Comparison of ENCODE assay signal across 2 cellular contexts in the genomic region with DNA sequence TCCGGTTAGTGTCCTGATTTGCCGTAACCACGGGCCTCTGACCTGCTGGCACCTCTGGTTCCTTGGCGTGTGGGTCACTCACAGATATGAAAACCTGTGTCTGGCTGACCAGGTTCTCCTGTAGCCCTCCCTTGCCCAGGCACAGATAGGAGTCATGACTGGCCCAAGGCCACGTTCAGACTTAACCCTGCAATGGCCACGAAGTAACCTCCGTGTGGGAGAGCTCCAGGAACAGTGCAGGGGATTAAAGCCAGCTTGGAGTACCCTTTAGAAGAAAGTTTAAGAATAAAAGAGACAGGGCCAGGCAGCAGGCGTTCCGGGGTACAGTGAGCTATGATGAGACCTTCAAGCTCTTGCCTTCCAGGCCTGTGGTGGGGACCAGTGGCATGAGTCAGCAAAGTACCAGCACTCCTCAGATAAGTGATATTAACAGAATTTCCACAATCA.
TF ChIP-seq lines count a peak whose summit lies in the region.

No MANE protein-coding gene starts in this region.

TF ChIP-seq in K562, 482 proteins besides CTCF, POLR2A, EP300 and RAD21 (continues in another document):
- no peak for TF ChIP-seq ZBED1 (IDR thresholded peaks at IDR 0.05)
- TF ChIP-seq, protein P1, sequence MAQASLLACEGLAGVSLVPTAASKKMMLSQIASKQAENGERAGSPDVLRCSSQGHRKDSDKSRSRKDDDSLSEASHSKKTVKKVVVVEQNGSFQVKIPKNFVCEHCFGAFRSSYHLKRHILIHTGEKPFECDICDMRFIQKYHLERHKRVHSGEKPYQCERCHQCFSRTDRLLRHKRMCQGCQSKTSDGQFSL (CRISPR knock-in tag; IDR thresholded peaks at IDR 0.05), result no peak
- TF ChIP-seq, protein P1 (tag; IDR thresholded peaks at IDR 0.05), result 0 out of 4 replicates have a peak, but pooled peaks of 1 of the 2 experiments have one; percentile 1
- TF ChIP-seq CBFB (CRISPR knock-in tag; IDR thresholded peaks at IDR 0.05), result no peak
- TF ChIP-seq LEF1 (IDR thresholded peaks at IDR 0.05), result no peak
- TF ChIP-seq U2AF2 (optimal IDR thresholded peaks at IDR 0.05; ENCODE audit: low read depth, low read length), result no peak
- TF ChIP-seq, protein P2, sequence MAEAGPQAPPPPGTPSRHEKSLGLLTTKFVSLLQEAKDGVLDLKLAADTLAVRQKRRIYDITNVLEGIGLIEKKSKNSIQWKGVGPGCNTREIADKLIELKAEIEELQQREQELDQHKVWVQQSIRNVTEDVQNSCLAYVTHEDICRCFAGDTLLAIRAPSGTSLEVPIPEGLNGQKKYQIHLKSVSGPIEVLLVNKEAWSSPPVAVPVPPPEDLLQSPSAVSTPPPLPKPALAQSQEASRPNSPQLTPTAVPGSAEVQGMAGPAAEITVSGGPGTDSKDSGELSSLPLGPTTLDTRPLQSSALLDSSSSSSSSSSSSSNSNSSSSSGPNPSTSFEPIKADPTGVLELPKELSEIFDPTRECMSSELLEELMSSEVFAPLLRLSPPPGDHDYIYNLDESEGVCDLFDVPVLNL (CRISPR knock-in tag; IDR thresholded peaks at IDR 0.05; ENCODE audit: low read depth), result no peak
- TF ChIP-seq PCBP2 (IDR thresholded peaks at IDR 0.05; ENCODE audit: low read depth, low read length, poor library complexity, severe bottlenecking), result no peak
- TF ChIP-seq MAFF (IDR thresholded peaks at IDR 0.05; ENCODE audit: low read length), result peak; percentile 70; the same call in 1 of the 2 replicates
- TF ChIP-seq MAFG (tag; conservative IDR thresholded peaks at IDR 0.05), result peak; percentile 83
- peak; percentile 70 for TF ChIP-seq ZNF316 (IDR thresholded peaks at IDR 0.05)
- TF ChIP-seq KDM2B (CRISPR knock-in tag; IDR thresholded peaks at IDR 0.05), result no peak
- TF ChIP-seq ZNF445 (CRISPR knock-in tag; IDR thresholded peaks at IDR 0.05; ENCODE audit: low read depth), result no peak
- no peak for TF ChIP-seq TEAD2 (tag; IDR thresholded peaks at IDR 0.05)
- TF ChIP-seq SREBF1 (IDR thresholded peaks at IDR 0.05; ENCODE audit: borderline replicate concordance, low read depth, low read length), result no peak
- TF ChIP-seq, protein P3, sequence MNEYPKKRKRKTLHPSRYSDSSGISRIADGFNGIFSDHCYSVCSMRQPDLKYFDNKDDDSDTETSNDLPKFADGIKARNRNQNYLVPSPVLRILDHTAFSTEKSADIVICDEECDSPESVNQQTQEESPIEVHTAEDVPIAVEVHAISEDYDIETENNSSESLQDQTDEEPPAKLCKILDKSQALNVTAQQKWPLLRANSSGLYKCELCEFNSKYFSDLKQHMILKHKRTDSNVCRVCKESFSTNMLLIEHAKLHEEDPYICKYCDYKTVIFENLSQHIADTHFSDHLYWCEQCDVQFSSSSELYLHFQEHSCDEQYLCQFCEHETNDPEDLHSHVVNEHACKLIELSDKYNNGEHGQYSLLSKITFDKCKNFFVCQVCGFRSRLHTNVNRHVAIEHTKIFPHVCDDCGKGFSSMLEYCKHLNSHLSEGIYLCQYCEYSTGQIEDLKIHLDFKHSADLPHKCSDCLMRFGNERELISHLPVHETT (CRISPR knock-in tag; conservative IDR thresholded peaks at IDR 0.05 in 1 of 2, IDR thresholded peaks at IDR 0.05 in 1 of 2), result no peak
- TF ChIP-seq EGR1 (conservative IDR thresholded peaks at IDR 0.05), result no peak
- TF ChIP-seq, protein P4, sequence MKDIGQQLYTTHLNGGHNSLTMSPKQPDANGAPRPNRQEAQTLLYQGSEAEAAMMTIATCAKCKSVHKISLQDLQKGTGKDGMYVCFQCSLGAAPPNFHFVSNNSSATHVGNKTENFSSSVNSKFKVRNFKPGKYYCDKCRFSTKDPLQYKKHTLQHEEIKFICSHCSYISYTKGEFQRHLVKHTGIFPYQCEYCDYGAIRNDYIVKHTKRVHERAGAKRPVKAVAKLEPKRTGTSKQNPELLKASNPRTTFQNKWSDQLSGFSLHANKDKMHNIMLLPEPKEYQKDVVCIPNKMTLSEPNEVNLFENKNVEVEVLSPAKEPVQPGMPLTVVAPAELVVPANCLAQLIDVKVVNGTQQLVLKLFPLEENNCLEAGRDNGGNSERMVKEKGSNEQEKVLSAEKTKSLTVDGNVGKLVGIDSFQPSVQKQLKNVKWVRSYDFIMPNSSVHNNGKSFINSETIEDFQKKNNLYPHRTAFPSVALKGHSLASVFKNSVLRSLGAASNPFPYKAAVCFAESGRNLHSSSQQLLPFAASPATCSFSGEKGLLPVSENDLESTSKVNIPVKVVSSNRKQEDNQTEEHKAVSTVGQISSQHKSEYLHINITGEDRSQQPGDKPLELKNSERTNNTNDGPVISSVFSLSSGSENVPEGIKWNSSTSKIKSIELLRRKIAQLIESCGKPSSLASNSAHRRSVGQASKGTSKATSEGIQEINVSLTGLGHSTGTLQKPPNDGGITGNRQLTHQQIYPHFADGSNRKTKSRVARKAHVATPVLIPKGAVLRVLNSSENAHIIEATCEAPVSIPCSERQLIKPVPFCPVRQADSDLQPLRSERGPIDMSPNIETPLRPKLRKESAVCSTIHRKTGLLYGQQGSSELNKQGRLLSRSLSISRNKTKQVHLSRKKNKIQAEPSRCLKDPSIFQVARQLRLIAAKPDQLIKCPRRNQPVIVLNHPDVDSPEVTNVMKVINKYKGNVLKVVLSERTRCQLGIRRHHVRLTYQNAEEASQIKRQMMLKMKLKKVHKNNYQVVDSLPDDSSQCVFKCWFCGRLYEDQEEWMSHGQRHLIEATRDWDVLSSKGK (CRISPR knock-in tag; IDR thresholded peaks at IDR 0.05), result no peak
- TF ChIP-seq, protein P5, sequence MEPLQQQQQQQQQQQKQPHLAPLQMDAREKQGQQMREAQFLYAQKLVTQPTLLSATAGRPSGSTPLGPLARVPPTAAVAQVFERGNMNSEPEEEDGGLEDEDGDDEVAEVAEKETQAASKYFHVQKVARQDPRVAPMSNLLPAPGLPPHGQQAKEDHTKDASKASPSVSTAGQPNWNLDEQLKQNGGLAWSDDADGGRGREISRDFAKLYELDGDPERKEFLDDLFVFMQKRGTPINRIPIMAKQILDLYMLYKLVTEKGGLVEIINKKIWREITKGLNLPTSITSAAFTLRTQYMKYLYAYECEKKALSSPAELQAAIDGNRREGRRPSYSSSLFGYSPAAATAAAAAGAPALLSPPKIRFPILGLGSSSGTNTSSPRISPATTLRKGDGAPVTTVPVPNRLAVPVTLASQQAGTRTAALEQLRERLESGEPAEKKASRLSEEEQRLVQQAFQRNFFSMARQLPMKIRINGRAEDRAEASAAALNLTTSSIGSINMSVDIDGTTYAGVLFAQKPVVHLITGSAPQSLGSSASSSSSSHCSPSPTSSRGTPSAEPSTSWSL (CRISPR knock-in tag; IDR thresholded peaks at IDR 0.05; ENCODE audit: borderline replicate concordance), result no peak
- no peak for TF ChIP-seq ZNF311 (CRISPR knock-in tag; IDR thresholded peaks at IDR 0.05)
- TF ChIP-seq TARDBP (IDR thresholded peaks at IDR 0.05), result no peak
- 0 out of 2 replicates have a peak, but pooled peaks have one; percentile 22 for TF ChIP-seq ZNF197 (CRISPR knock-in tag; IDR thresholded peaks at IDR 0.05; ENCODE audit: low read depth)

TF ChIP-seq in HepG2, 621 proteins besides CTCF, POLR2A, EP300 and RAD21:
- TF ChIP-seq, protein P6, sequence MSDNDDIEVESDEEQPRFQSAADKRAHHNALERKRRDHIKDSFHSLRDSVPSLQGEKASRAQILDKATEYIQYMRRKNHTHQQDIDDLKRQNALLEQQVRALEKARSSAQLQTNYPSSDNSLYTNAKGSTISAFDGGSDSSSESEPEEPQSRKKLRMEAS (IDR thresholded peaks at IDR 0.05), result no peak
- no peak for TF ChIP-seq PCBP1 (IDR thresholded peaks at IDR 0.05; ENCODE audit: borderline replicate concordance, low read depth, low read length)
- peak; percentile 57 for TF ChIP-seq RBM22 (optimal IDR thresholded peaks at IDR 0.05; ENCODE audit: low read length)
